Comparison of ENCODE assay signal across 8 cellular contexts in the genomic region with DNA sequence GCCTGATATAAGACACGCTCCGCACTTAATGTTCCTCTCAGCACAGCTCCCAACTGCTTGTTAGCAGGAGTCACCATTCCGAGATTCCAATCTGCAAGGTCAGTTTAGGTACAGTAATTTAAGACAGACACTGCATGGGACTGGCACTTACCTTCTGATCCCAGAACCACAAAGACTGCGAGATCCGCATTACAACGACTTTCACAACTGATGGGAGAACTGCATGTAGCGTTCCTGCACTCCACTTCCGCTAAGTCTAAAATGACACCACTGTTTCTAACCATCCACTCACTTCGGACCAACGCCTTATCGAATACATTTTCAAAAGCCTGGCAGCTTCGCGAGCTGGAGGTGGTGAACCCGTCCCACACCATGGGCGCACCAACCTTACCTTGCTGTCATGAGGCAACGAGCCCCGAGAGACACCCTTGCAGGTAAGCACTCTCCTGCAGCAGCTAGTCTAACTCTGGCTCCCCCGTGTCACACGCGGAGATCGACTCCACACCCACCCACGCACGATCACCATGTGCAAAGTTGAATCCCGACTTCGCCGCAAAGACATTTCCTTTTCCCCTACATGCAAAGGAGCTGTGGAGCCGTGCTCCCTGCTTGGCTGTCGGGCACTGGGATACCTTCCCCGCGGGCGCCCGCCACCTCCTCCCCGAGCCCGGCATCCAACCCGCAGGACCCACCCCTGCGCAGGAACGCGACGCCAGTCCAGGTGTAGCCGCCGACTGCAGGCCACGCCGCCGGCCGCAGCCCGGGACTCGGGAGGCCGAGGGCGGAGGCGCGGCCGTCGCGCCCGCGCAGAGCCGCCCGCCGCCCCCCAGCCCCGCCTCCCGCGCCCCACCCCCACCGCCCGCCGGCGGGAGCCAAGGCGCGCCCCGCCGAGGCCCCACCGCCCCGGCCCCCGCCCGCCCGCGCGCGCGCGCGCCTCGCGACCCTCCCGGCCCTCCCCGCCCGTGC. TPM values are rescaled to one million over a fixed set of nuclear protein-coding genes. Genes with fewer than 3 reads are reported as not detected.
A peak's percentile ranks its signal among the peaks of the same experiment; 100 is the strongest.
DNase-seq lines count a peak whose midpoint lies in the region; ATAC-seq and TF ChIP-seq lines count a peak whose summit lies in the region.

No MANE protein-coding gene starts in this region.

- intact Hi-C loops in right lobe of liver (cut with DNase I) = loop anchor here (5.0 to 10.0 kb wide), 2 partner anchors 50 to 63 kb away; no protein-coding TSS in a partner anchor

- H3K4me3 ChIP-seq in right lobe of liver = peak overlapping the region; percentile 96 to 99 (median 97)

- no peaks in the 10 kb centered on the region for H3K36me3 ChIP-seq in right lobe of liver

- 9% methylated on average over 19 of the region's 86 CpGs for WGBS in right lobe of liver (ENCODE audit: insufficient coverage, low coverage, low lambda C conversion rate, missing lambda C conversion rate)

- H3K27me3 ChIP-seq in right lobe of liver = no peaks in the 10 kb centered on the region

- TF ChIP-seq POLR2A in right lobe of liver (IDR thresholded peaks at IDR 0.05) = no peak

- no peak for TF ChIP-seq CTCF in right lobe of liver (IDR thresholded peaks at IDR 0.05)

- H3K9me3 ChIP-seq in right lobe of liver = no peaks in the 10 kb centered on the region

- peak; percentile 53 for DNase-seq in NK-92 treated with Interleukin-12 subunit alpha and Interleukin-12 subunit beta, amount 100 ng/mL, for 24 hours (lab: John Stamatoyannopoulos, UW)
- DNase-seq in NK-92 (lab: John Stamatoyannopoulos, UW; ENCODE audit: unreplicated experiment) = no peak
- peak; percentile 64 for DNase-seq in NCI-H2171 (lab: John Stamatoyannopoulos, UW)
- DNase-seq in activated CD4-positive, alpha-beta T cell treated with anti-CD3 and anti-CD28 coated beads for 48 hours = peak; percentile 72
- DNase-seq in dedifferentiated amniotic fluid mesenchymal stem cell (ENCODE audit: extremely low spot score) = peak; percentile 17
- DNase-seq in right lobe of liver = peak; percentile 61 to 73 (median 61)
- DNase-seq in stimulated activated CD4-positive, alpha-beta T cell treated with anti-CD3 and anti-CD28 coated beads, Interleukin-4, amount 100 ng/mL, for 4 hours = peak; percentile 56 to 60

- peaks cover 0 to 35% (median 15%) of the 10 kb centered on the region in 4 donors for H3K4me1 ChIP-seq in right lobe of liver

- ATAC-seq in HG02943 (IDR thresholded peaks at IDR 0.05; ENCODE audit: low read depth, unreplicated experiment) = peak; percentile 50
- ATAC-seq in right lobe of liver = peak; percentile 47 to 65 (median 58)

- H3K27ac ChIP-seq in right lobe of liver = peak overlapping the region; percentile 60 to 84 (median 65)

RNA-seq across cellular contexts. Expression of a gene that starts 0.7 kb away (rescaled TPM):
- total RNA-seq in right lobe of liver = 10 to 100 TPM in 3 of 6 experiments, 1 to 10 TPM in 3; 7.6 to 14.0 (median 9.9) TPM

RNA-seq across cellular contexts. Expression of a gene that starts 0.9 kb away (rescaled TPM):
- 1 to 10 TPM; 3.7 to 7.6 (median 3.9) TPM for total RNA-seq in right lobe of liver
